ENCODE assay signal across 1 cellular context in the genomic region with DNA sequence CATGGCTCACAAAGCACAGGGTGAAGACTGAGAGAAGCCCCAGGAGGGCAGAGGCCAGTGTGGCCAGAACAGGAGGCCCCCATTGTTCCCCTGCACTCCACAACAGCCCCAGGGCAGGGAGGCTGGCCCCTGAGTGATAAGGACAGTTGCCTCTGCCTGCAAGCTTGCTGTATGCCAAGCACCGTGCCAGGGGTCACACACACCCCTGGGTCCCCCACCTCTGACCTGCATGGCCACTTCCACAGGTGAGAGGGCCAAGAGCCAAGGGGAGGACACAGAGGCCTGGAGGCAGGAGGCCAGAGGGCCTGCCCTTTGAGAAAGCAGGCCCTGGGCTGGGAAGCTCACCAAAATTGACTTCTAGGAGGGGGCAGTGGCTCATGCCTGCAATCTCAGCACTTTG.
TF ChIP-seq lines count a peak whose summit lies in the region.

No MANE protein-coding gene starts in this region.

TF ChIP-seq in GM12878, 131 proteins besides CTCF, POLR2A, EP300 and RAD21:
- TF ChIP-seq MTA2 (IDR thresholded peaks at IDR 0.05; ENCODE audit: low read depth) (no peak), NFXL1 (IDR thresholded peaks at IDR 0.05; ENCODE audit: borderline replicate concordance) (no peak), SMARCA5 (IDR thresholded peaks at IDR 0.05) (no peak), RFX5 (IDR thresholded peaks at IDR 0.05; ENCODE audit: low read depth, low read length) (no peak), HCFC1 (IDR thresholded peaks at IDR 0.05; ENCODE audit: low read length) (no peak), FOXK2 (IDR thresholded peaks at IDR 0.05) (no peak), SREBF2 (IDR thresholded peaks at IDR 0.05; ENCODE audit: low read length) (no peak), POU2F2 (IDR thresholded peaks at IDR 0.05; ENCODE audit: borderline replicate concordance, low read depth, low read length) (no peak), HDAC2 (IDR thresholded peaks at IDR 0.05) (no peak), CEBPB (IDR thresholded peaks at IDR 0.05; ENCODE audit: borderline replicate concordance in 1 of 2, low read depth in 2 of 2, low read length in 2 of 2) (no peak), TARDBP (IDR thresholded peaks at IDR 0.05; ENCODE audit: borderline replicate concordance) (no peak)
- TF ChIP-seq, protein P1, sequence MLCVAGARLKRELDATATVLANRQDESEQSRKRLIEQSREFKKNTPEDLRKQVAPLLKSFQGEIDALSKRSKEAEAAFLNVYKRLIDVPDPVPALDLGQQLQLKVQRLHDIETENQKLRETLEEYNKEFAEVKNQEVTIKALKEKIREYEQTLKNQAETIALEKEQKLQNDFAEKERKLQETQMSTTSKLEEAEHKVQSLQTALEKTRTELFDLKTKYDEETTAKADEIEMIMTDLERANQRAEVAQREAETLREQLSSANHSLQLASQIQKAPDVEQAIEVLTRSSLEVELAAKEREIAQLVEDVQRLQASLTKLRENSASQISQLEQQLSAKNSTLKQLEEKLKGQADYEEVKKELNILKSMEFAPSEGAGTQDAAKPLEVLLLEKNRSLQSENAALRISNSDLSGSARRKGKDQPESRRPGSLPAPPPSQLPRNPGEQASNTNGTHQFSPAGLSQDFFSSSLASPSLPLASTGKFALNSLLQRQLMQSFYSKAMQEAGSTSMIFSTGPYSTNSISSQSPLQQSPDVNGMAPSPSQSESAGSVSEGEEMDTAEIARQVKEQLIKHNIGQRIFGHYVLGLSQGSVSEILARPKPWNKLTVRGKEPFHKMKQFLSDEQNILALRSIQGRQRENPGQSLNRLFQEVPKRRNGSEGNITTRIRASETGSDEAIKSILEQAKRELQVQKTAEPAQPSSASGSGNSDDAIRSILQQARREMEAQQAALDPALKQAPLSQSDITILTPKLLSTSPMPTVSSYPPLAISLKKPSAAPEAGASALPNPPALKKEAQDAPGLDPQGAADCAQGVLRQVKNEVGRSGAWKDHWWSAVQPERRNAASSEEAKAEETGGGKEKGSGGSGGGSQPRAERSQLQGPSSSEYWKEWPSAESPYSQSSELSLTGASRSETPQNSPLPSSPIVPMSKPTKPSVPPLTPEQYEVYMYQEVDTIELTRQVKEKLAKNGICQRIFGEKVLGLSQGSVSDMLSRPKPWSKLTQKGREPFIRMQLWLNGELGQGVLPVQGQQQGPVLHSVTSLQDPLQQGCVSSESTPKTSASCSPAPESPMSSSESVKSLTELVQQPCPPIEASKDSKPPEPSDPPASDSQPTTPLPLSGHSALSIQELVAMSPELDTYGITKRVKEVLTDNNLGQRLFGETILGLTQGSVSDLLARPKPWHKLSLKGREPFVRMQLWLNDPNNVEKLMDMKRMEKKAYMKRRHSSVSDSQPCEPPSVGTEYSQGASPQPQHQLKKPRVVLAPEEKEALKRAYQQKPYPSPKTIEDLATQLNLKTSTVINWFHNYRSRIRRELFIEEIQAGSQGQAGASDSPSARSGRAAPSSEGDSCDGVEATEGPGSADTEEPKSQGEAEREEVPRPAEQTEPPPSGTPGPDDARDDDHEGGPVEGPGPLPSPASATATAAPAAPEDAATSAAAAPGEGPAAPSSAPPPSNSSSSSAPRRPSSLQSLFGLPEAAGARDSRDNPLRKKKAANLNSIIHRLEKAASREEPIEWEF (IDR thresholded peaks at IDR 0.05; ENCODE audit: insufficient replicate concordance, low read depth, low read length): no peak
- TF ChIP-seq, protein P2, sequence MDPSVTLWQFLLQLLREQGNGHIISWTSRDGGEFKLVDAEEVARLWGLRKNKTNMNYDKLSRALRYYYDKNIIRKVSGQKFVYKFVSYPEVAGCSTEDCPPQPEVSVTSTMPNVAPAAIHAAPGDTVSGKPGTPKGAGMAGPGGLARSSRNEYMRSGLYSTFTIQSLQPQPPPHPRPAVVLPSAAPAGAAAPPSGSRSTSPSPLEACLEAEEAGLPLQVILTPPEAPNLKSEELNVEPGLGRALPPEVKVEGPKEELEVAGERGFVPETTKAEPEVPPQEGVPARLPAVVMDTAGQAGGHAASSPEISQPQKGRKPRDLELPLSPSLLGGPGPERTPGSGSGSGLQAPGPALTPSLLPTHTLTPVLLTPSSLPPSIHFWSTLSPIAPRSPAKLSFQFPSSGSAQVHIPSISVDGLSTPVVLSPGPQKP (IDR thresholded peaks at IDR 0.05; ENCODE audit: low read depth, low read length): no peak
- TF ChIP-seq, protein P3, sequence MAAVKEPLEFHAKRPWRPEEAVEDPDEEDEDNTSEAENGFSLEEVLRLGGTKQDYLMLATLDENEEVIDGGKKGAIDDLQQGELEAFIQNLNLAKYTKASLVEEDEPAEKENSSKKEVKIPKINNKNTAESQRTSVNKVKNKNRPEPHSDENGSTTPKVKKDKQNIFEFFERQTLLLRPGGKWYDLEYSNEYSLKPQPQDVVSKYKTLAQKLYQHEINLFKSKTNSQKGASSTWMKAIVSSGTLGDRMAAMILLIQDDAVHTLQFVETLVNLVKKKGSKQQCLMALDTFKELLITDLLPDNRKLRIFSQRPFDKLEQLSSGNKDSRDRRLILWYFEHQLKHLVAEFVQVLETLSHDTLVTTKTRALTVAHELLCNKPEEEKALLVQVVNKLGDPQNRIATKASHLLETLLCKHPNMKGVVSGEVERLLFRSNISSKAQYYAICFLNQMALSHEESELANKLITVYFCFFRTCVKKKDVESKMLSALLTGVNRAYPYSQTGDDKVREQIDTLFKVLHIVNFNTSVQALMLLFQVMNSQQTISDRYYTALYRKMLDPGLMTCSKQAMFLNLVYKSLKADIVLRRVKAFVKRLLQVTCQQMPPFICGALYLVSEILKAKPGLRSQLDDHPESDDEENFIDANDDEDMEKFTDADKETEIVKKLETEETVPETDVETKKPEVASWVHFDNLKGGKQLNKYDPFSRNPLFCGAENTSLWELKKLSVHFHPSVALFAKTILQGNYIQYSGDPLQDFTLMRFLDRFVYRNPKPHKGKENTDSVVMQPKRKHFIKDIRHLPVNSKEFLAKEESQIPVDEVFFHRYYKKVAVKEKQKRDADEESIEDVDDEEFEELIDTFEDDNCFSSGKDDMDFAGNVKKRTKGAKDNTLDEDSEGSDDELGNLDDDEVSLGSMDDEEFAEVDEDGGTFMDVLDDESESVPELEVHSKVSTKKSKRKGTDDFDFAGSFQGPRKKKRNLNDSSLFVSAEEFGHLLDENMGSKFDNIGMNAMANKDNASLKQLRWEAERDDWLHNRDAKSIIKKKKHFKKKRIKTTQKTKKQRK (IDR thresholded peaks at IDR 0.05; ENCODE audit: low read depth, low read length): no peak
TF ChIP-seq in GM12878: peak in this region for 0.
